ENCODE assay signal across 1 cellular context in genomic region chr1:220281159-220281574, GRCh38.
TF ChIP-seq lines count a peak whose summit lies in the region.

No MANE protein-coding gene starts in this region.

TF ChIP-seq in K562, 482 proteins besides CTCF, POLR2A, EP300 and RAD21 (continued from another document and continues in another):
- TF ChIP-seq ATF6 (CRISPR knock-in tag; IDR thresholded peaks at IDR 0.05): no peak
- TF ChIP-seq, protein P1, sequence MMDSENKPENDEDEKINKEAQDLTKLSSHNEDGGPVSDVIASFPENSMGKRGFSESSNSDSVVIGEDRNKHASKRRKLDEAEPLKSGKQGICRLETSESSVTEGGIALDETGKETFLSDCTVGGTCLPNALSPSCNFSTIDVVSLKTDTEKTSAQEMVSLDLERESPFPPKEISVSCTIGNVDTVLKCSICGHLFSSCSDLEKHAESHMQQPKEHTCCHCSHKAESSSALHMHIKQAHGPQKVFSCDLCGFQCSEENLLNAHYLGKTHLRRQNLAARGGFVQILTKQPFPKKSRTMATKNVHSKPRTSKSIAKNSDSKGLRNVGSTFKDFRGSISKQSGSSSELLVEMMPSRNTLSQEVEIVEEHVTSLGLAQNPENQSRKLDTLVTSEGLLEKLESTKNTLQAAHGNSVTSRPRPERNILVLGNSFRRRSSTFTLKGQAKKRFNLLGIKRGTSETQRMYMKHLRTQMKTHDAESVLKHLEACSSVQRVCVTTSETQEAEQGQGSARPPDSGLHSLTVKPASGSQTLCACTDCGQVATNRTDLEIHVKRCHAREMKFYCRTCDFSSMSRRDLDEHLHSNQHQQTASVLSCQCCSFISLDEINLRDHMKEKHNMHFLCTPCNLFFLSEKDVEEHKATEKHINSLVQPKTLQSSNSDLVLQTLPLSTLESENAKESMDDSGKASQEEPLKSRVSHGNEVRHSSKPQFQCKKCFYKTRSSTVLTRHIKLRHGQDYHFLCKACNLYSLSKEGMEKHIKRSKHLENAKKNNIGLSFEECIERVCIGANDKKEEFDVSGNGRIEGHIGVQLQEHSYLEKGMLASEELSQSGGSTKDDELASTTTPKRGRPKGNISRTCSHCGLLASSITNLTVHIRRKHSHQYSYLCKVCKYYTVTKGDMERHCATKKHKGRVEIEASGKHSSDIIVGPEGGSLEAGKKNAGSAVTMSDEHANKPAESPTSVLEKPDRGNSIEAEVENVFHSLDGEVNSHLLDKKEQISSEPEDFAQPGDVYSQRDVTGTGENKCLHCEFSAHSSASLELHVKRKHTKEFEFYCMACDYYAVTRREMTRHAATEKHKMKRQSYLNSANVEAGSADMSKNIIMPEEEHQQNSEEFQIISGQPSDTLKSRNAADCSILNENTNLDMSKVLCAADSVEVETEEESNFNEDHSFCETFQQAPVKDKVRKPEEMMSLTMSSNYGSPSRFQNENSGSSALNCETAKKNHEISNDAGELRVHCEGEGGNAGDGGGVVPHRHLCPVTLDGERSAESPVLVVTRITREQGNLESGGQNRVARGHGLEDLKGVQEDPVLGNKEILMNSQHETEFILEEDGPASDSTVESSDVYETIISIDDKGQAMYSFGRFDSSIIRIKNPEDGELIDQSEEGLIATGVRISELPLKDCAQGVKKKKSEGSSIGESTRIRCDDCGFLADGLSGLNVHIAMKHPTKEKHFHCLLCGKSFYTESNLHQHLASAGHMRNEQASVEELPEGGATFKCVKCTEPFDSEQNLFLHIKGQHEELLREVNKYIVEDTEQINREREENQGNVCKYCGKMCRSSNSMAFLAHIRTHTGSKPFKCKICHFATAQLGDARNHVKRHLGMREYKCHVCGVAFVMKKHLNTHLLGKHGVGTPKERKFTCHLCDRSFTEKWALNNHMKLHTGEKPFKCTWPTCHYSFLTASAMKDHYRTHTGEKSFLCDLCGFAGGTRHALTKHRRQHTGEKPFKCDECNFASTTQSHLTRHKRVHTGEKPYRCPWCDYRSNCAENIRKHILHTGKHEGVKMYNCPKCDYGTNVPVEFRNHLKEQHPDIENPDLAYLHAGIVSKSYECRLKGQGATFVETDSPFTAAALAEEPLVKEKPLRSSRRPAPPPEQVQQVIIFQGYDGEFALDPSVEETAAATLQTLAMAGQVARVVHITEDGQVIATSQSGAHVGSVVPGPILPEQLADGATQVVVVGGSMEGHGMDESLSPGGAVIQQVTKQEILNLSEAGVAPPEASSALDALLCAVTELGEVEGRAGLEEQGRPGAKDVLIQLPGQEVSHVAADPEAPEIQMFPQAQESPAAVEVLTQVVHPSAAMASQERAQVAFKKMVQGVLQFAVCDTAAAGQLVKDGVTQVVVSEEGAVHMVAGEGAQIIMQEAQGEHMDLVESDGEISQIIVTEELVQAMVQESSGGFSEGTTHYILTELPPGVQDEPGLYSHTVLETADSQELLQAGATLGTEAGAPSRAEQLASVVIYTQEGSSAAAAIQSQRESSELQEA (IDR thresholded peaks at IDR 0.05; ENCODE audit: low read depth): no peak
- TF ChIP-seq ZNF436 (CRISPR knock-in tag; IDR thresholded peaks at IDR 0.05): peak; percentile 83
- TF ChIP-seq FOXK2 (conservative IDR thresholded peaks at IDR 0.05 in 1 of 2, IDR thresholded peaks at IDR 0.05 in 1 of 2; ENCODE audit: low read depth in 2 of 2): peak; percentile 64 to 82; a peak in 3 of 4 replicates
- TF ChIP-seq NR2C1 (IDR thresholded peaks at IDR 0.05): peak; percentile 11; the same call in 1 of the 2 replicates
- TF ChIP-seq NR2C1 (tag; IDR thresholded peaks at IDR 0.05): no peak
- TF ChIP-seq ZNF778 (CRISPR knock-in tag; IDR thresholded peaks at IDR 0.05): no peak
- TF ChIP-seq TAF7 (tag; IDR thresholded peaks at IDR 0.05): no peak
- no peak for TF ChIP-seq FOS (IDR thresholded peaks at IDR 0.05; ENCODE audit: extremely low read depth, insufficient read length)
- no peak for TF ChIP-seq GTF3C2 (IDR thresholded peaks at IDR 0.05; ENCODE audit: borderline replicate concordance, extremely low read depth, insufficient read length)
- TF ChIP-seq ZNF592 (IDR thresholded peaks at IDR 0.05): no peak
- no peak for TF ChIP-seq CBX5 (IDR thresholded peaks at IDR 0.05; ENCODE audit: borderline replicate concordance, low read depth)
- TF ChIP-seq ZNF134 (CRISPR knock-in tag; conservative IDR thresholded peaks at IDR 0.05): no peak
- 0 out of 2 replicates have a peak, but pooled peaks have one; percentile 30 for TF ChIP-seq SMARCA5 (IDR thresholded peaks at IDR 0.05)
- 0 out of 4 replicates have a peak, but pooled peaks of 1 of the 2 experiments have one; percentile 42 for TF ChIP-seq ARNT (IDR thresholded peaks at IDR 0.05)
- TF ChIP-seq RNF2 (IDR thresholded peaks at IDR 0.05): no peak
- peak; percentile 56; the same call in 1 of the 2 replicates for TF ChIP-seq JUND (IDR thresholded peaks at IDR 0.05; ENCODE audit: borderline replicate concordance, low read depth, low read length)
- TF ChIP-seq JUND (tag; IDR thresholded peaks at IDR 0.05; ENCODE audit: borderline replicate concordance, low read depth, low read length): 0 out of 3 replicates have a peak, but pooled peaks have one; percentile 17
- peak; percentile 69 for TF ChIP-seq DEAF1 (CRISPR knock-in tag; IDR thresholded peaks at IDR 0.05)
- TF ChIP-seq TFAM (CRISPR knock-in tag; conservative IDR thresholded peaks at IDR 0.05): no peak
- 0 out of 2 replicates have a peak, but pooled peaks have one; percentile 32 for TF ChIP-seq GTF2E2 (tag; IDR thresholded peaks at IDR 0.05)
- TF ChIP-seq FOXM1 (IDR thresholded peaks at IDR 0.05; ENCODE audit: low read depth): peak; percentile 27; the same call in 1 of the 2 replicates
- TF ChIP-seq FOXM1 (CRISPR knock-in tag; IDR thresholded peaks at IDR 0.05; ENCODE audit: low read depth): no peak
- TF ChIP-seq ARID1B (IDR thresholded peaks at IDR 0.05): 0 out of 2 replicates have a peak, but pooled peaks have one; percentile 45
- no peak for TF ChIP-seq CREM (IDR thresholded peaks at IDR 0.05; ENCODE audit: low read depth)
- no peak for TF ChIP-seq ZNF146 (CRISPR knock-in tag; IDR thresholded peaks at IDR 0.05; ENCODE audit: unreplicated experiment)
- TF ChIP-seq DACH1 (IDR thresholded peaks at IDR 0.05; ENCODE audit: partially characterized antibody): no peak
- TF ChIP-seq FOXA1 (IDR thresholded peaks at IDR 0.05; ENCODE audit: borderline replicate concordance): no peak
- no peak for TF ChIP-seq ZBED1 (IDR thresholded peaks at IDR 0.05)
- TF ChIP-seq CBX2 (IDR thresholded peaks at IDR 0.05; ENCODE audit: insufficient read depth, low read length, poor library complexity, severe bottlenecking): no peak
- TF ChIP-seq KDM4B (IDR thresholded peaks at IDR 0.05; ENCODE audit: borderline replicate concordance in 2 of 2, low read depth in 1 of 2): no peak
- TF ChIP-seq ZFP36 (IDR thresholded peaks at IDR 0.05; ENCODE audit: low read depth, low read length, partially characterized antibody): peak; percentile 96
- no peak for TF ChIP-seq SAFB (IDR thresholded peaks at IDR 0.05; ENCODE audit: borderline replicate concordance, low read depth, low read length)
- no peak for TF ChIP-seq MBD2 (IDR thresholded peaks at IDR 0.05; ENCODE audit: borderline replicate concordance, low read depth)
- no peak for TF ChIP-seq RBFOX2 (IDR thresholded peaks at IDR 0.05; ENCODE audit: low read depth, low read length)
- TF ChIP-seq PML (IDR thresholded peaks at IDR 0.05; ENCODE audit: low read length): no peak
- TF ChIP-seq HDAC3 (IDR thresholded peaks at IDR 0.05; ENCODE audit: borderline replicate concordance, partially characterized antibody): no peak
- peak; percentile 51 to 94; a peak in 3 of 4 replicates for TF ChIP-seq FOXA3 (CRISPR knock-in tag; conservative IDR thresholded peaks at IDR 0.05 in 1 of 2, IDR thresholded peaks at IDR 0.05 in 1 of 2)
- no peak for TF ChIP-seq MTA1 (IDR thresholded peaks at IDR 0.05; ENCODE audit: borderline replicate concordance)
- TF ChIP-seq ZNF263 (CRISPR knock-in tag; IDR thresholded peaks at IDR 0.05; ENCODE audit: borderline replicate concordance): no peak
- TF ChIP-seq LARP7 (IDR thresholded peaks at IDR 0.05): no peak
- no peak for TF ChIP-seq ZNF408 (CRISPR knock-in tag; IDR thresholded peaks at IDR 0.05; ENCODE audit: low read depth)
- TF ChIP-seq PHF20 (IDR thresholded peaks at IDR 0.05; ENCODE audit: partially characterized antibody): peak; percentile 21
- no peak for TF ChIP-seq HMGXB4 (CRISPR knock-in tag; IDR thresholded peaks at IDR 0.05)
